In the genomic region with DNA sequence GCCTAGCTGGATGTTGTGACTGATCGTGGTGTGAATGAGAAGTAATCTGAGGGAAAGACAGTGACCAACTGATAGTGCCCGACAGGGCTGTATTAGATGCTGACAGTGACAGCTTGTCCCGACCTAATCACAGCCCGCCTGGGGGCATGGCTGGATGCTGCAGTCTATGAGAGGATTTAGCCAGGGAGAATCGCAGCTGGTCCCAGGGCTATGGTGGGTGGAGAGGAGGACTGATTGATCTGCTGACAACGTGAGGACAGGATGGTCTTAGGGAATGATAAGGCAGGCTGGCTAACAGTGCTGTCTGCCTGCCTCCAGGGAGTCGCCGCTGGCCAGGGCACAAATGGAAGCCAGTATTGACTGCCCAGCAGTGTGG, we compare ENCODE assay signal across 8 cellular contexts. TPM values are rescaled to one million over a fixed set of nuclear protein-coding genes. Genes with fewer than 3 reads are reported as not detected.
A peak's percentile ranks its signal among the peaks of the same experiment; 100 is the strongest.
DNase-seq lines count a peak whose midpoint lies in the region; ATAC-seq and TF ChIP-seq lines count a peak whose summit lies in the region.

No MANE protein-coding gene starts in this region.

- TF ChIP-seq CTCF in gastroesophageal sphincter (IDR thresholded peaks at IDR 0.05) (no peak), retinal pigment epithelial cell (conservative IDR thresholded peaks at IDR 0.05; ENCODE audit: low read depth, low read length) (no peak)

- H3K36me3 ChIP-seq in gastroesophageal sphincter: peaks cover 0 to 19% of the 10 kb centered on the region in 2 donors

- H3K4me3 ChIP-seq in gastroesophageal sphincter (peak overlapping the region; percentile 66 to 80), retinal pigment epithelial cell (ENCODE audit: low read length) (peak overlapping the region; percentile 54)

- 0 to 40% methylated on average over 2 to 3 of the region's 8 CpGs for WGBS in gastroesophageal sphincter (ENCODE audit: low coverage in 1 of 2), 2 donors

- no peak for TF ChIP-seq EP300 in gastroesophageal sphincter (IDR thresholded peaks at IDR 0.05)

- no peaks in the 10 kb centered on the region for H3K27me3 ChIP-seq in gastroesophageal sphincter

- peak overlapping the region; percentile 65 for H3K27ac Mint-ChIP-seq in activated T-cell treated with anti-CD3 and anti-CD28 coated beads, Interleukin-2, amount 50 U/mL, for 72 hours
- H3K27ac Mint-ChIP-seq in T-cell: peak overlapping the region; percentile 93 to 98

- DNase-seq in activated T-cell treated with anti-CD3 and anti-CD28 coated beads, Interleukin-2, amount 50 U/mL, for 72 hours: no peak
- DNase-seq in activated T-cell treated with anti-CD3 and anti-CD28 coated beads for 4 hours (no peak), T-cell (peak in 1 of 34 experiments; percentile 5), retinal pigment epithelial cell (ENCODE audit: low read depth) (no peak), NCI-H128 (lab: John Stamatoyannopoulos, UW; ENCODE audit: unreplicated experiment) (no peak), NK-92 (lab: John Stamatoyannopoulos, UW; ENCODE audit: unreplicated experiment) (no peak)
- no peak for DNase-seq in stimulated activated CD4-positive, alpha-beta T cell treated with anti-CD3 and anti-CD28 coated beads, Interleukin-12 subunit alpha, Interleukin-12 subunit beta, amount 100 ng/mL, for 4 hours

- no peak for ATAC-seq in activated T-cell treated with anti-CD3 and anti-CD28 coated beads, Interleukin-2, amount 50 U/mL, for 72 hours (replicated peaks in 1 of 2)
- no peak for ATAC-seq in T-cell (replicated peaks in 1 of 4)
- ATAC-seq in gastroesophageal sphincter: peak; percentile 6

- H3K4me1 ChIP-seq in gastroesophageal sphincter: peaks cover 0 to 15% (median 0%) of the 10 kb centered on the region in 3 donors

- H3K27me3 Mint-ChIP-seq in activated T-cell treated with anti-CD3 and anti-CD28 coated beads, Interleukin-2, amount 50 U/mL, for 72 hours (ENCODE audit: low read depth): peaks cover 14% of the 10 kb centered on the region
- H3K27me3 Mint-ChIP-seq in T-cell: peaks cover 0 to 10% of the 10 kb centered on the region in 2 donors

- POLR2A ChIA-PET in T-cell (lab: Charles Lee): interaction anchor here (0.5 to 1.0 kb wide), 3 partner anchors 11 to 202 kb away, joined by 3 to 13 read pairs (median 3); a partner anchor contains a TSS

- no peaks in the 10 kb centered on the region for H3K9me3 Mint-ChIP-seq in activated T-cell treated with anti-CD3 and anti-CD28 coated beads, Interleukin-2, amount 50 U/mL, for 72 hours
- H3K9me3 Mint-ChIP-seq in T-cell: no peaks in the 10 kb centered on the region

- CTCF ChIA-PET in T-cell (lab: Charles Lee): interaction anchor here (0.6 to 1.0 kb wide), 2 partner anchors 41 to 68 kb away, joined by 3 read pairs; no protein-coding TSS in a partner anchor

- peaks cover 3 to 11% of the 10 kb centered on the region in 2 donors for H3K36me3 Mint-ChIP-seq in activated T-cell treated with anti-CD3 and anti-CD28 coated beads, Interleukin-2, amount 50 U/mL, for 72 hours (ENCODE audit: insufficient read depth in 2 of 2)
- peaks cover 12% of the 10 kb centered on the region for H3K36me3 Mint-ChIP-seq in T-cell

- H3K4me1 Mint-ChIP-seq in activated T-cell treated with anti-CD3 and anti-CD28 coated beads, Interleukin-2, amount 50 U/mL, for 72 hours (ENCODE audit: low read depth): peaks cover 35% of the 10 kb centered on the region
- peaks cover 29 to 30% (median 30%) of the 10 kb centered on the region in 3 donors for H3K4me1 Mint-ChIP-seq in T-cell

- no peak for TF ChIP-seq POLR2A in gastroesophageal sphincter (IDR thresholded peaks at IDR 0.05)

- peak overlapping the region; percentile 88 to 95 (median 92) for H3K27ac ChIP-seq in gastroesophageal sphincter

- H3K9me3 ChIP-seq in gastroesophageal sphincter: no peaks in the 10 kb centered on the region

- H3K4me3 Mint-ChIP-seq in activated T-cell treated with anti-CD3 and anti-CD28 coated beads, Interleukin-2, amount 50 U/mL, for 72 hours: peak overlapping the region; percentile 87
- H3K4me3 Mint-ChIP-seq in T-cell: peak overlapping the region; percentile 82 to 91 (median 90)

RNA-seq across cellular contexts. Expression of a gene that starts 0.6 kb away (rescaled TPM):
- total RNA-seq in activated T-cell treated with anti-CD3 and anti-CD28 coated beads, Interleukin-2, amount 50 U/mL, for 72 hours: 10 to 100 TPM; 29.4 to 34.8 TPM
- 10 to 100 TPM in 3 of 5 donors, 1 to 10 TPM in 2; 7.6 to 12.0 (median 10.6) TPM for total RNA-seq in T-cell
- 10 to 100 TPM in 1 of 4 donors, 1 to 10 TPM in 3; 3.4 to 11.7 (median 5.1) TPM for total RNA-seq in gastroesophageal sphincter

RNA-seq across cellular contexts. Expression of a gene that starts 12.3 kb away (rescaled TPM):
- total RNA-seq in activated T-cell treated with anti-CD3 and anti-CD28 coated beads, Interleukin-2, amount 50 U/mL, for 72 hours: 10 to 100 TPM; 81.4 to 83.9 TPM
- total RNA-seq in T-cell (100 to 1,000 TPM in 3 of 5 donors, 10 to 100 TPM in 2; 92.0 to 118 (median 103) TPM), gastroesophageal sphincter (1 to 10 TPM; 1.6 to 5.4 (median 3.7) TPM)

Comparison
In these comparisons a context has a peak if more than half of its experiments do, and no peak if none do; other contexts are left out.
1. RNA of a gene that starts 12.3 kb away (total RNA-seq): 92.0 to 118 TPM in T-cell and 81.4 to 83.9 TPM in activated T-cell treated with anti-CD3 and anti-CD28 coated beads, Interleukin-2, amount 50 U/mL, for 72 hours; 1.6 to 5.4 TPM in gastroesophageal sphincter; every median in the first group is over 10 times any median in the second.